Comparison of ENCODE assay signal across 10 cellular contexts in the genomic region with DNA sequence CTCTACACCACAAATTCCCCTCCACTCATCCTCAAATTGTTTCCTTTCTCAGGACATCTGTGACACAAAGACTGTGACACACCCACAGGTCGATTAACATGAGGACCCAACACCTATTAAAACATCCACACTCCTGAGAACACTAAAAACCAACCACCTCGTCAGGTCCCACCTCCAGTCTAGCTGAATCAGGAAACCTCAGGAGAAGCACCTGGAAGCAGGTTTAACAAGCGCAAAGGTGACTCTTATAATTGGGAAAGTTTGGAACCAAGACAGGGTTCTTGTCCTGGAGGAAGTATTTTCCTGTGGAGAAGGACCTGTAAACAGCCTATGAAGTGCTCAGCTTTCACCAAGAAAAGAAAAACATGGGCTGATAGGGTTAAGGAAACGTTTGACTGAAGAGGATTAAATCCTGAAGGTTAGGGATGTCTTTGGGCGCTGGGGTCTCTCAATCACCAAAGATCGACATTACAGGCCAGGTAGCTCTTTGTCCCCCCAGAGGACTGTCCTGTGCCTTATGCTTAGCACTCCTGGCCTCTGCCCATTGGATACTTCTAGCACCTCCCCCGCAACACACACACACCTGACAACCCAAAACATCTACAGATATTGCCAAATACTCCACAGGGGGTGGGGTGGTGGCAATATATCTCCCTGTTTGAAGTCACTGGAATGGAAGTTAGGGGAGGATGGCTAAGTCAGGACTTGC. TPM values are rescaled to one million over a fixed set of nuclear protein-coding genes. Genes with fewer than 3 reads are reported as not detected.
DNase-seq lines count a peak whose midpoint lies in the region; ATAC-seq and TF ChIP-seq lines count a peak whose summit lies in the region.
"Not testable (repeated sequence)": the region's sequence is repeated elsewhere in the genome, so short reads cannot be mapped to it uniquely, and the experiment has no call there.
"Had no signal": no experiment of that assay in that cellular context is flagged by ENCODE, and none has a peak within 500 bp of the region (broad histone marks: within the 10 kb centered on the region; RNA-seq: fewer than 3 reads in every experiment).

No MANE protein-coding gene starts in this region.

- not testable (repeated sequence) for H3K27ac ChIP-seq in CD4-positive, alpha-beta memory T cell (ENCODE audit: low read depth, low read length)

- H3K36me3 Mint-ChIP-seq in CD4-positive, alpha-beta memory T cell; HFFc6 (ENCODE audit: low read depth); T-helper 17 cell (ENCODE audit: low read depth); activated naive CD8-positive, alpha-beta T cell; naive B cell: not testable (repeated sequence)

- not testable (repeated sequence) for ATAC-seq in T-helper 17 cell; naive B cell (ENCODE audit: low read depth in 2 of 2)
- peak; percentile 21 for ATAC-seq in stimulated activated naive CD8-positive, alpha-beta T cell treated with anti-CD3 and anti-CD28 coated beads, Interleukin-15, amount 100 ng/mL, for 72 hours

- H3K9me3 ChIP-seq in CD4-positive, alpha-beta memory T cell (ENCODE audit: control insufficient read depth in 1 of 2, low read length in 2 of 2); T-helper 17 cell (ENCODE audit: control insufficient read depth, low read length, poor library complexity, severe bottlenecking): not testable (repeated sequence)

- H3K4me1 ChIP-seq in CD4-positive, alpha-beta memory T cell (ENCODE audit: insufficient read depth, low read length) = not testable (repeated sequence)

- not testable (repeated sequence) for H3K9me3 Mint-ChIP-seq in CD4-positive, alpha-beta memory T cell; HFFc6; activated naive CD8-positive, alpha-beta T cell (ENCODE audit: low read depth); naive B cell; stimulated activated naive CD8-positive, alpha-beta T cell treated with anti-CD3 and anti-CD28 coated beads, Interleukin-15, amount 100 ng/mL, for 72 hours

- peak overlapping the region; percentile 51 to 99 (median 66) for H3K4me3 Mint-ChIP-seq in CD4-positive, alpha-beta memory T cell
- H3K4me3 Mint-ChIP-seq in HFFc6 = peak overlapping the region; percentile 63
- H3K4me3 Mint-ChIP-seq in T-helper 17 cell = peak overlapping the region; percentile 57
- peak overlapping the region; percentile 49 for H3K4me3 Mint-ChIP-seq in activated naive CD8-positive, alpha-beta T cell
- peak overlapping the region; percentile 58 to 100 (median 96) for H3K4me3 Mint-ChIP-seq in naive B cell
- H3K4me3 Mint-ChIP-seq in stimulated activated naive CD8-positive, alpha-beta T cell treated with anti-CD3 and anti-CD28 coated beads, Interleukin-15, amount 100 ng/mL, for 72 hours = peak overlapping the region; percentile 22 to 29

- H3K27me3 ChIP-seq in CD4-positive, alpha-beta memory T cell (ENCODE audit: insufficient read depth, low read length) = not testable (repeated sequence)

- CTCF ChIA-PET in CD4-positive, alpha-beta memory T cell (lab: Charles Lee; ENCODE audit: partially characterized antibody) = not testable (repeated sequence)

- peaks cover 6 to 21% (median 10%) of the 10 kb centered on the region in 4 donors for H3K4me1 Mint-ChIP-seq in CD4-positive, alpha-beta memory T cell
- not testable (repeated sequence) for H3K4me1 Mint-ChIP-seq in HFFc6 (ENCODE audit: low read depth); T-helper 17 cell
- peaks cover 18% of the 10 kb centered on the region for H3K4me1 Mint-ChIP-seq in activated naive CD8-positive, alpha-beta T cell (ENCODE audit: low read depth)
- peaks cover 5 to 15% (median 9%) of the 10 kb centered on the region in 3 donors for H3K4me1 Mint-ChIP-seq in naive B cell
- H3K4me1 Mint-ChIP-seq in stimulated activated naive CD8-positive, alpha-beta T cell treated with anti-CD3 and anti-CD28 coated beads, Interleukin-15, amount 100 ng/mL, for 72 hours = peaks cover 14% of the 10 kb centered on the region

- POLR2A ChIA-PET in CD4-positive, alpha-beta memory T cell (lab: Charles Lee; ENCODE audit: partially characterized antibody) = interaction anchor here (3.8 kb wide), 1 partner anchor 77 kb away, joined by 53 read pairs; a partner anchor contains a TSS

- peak overlapping the region in 1 of 2 donors; percentile 41 for H3K4me3 ChIP-seq in CD4-positive, alpha-beta memory T cell (ENCODE audit: low read length in 2 of 2)

- H3K27ac Mint-ChIP-seq in CD4-positive, alpha-beta memory T cell = peak overlapping the region; percentile 8 to 90 (median 72)
- peak overlapping the region; percentile 51; the same call in 1 of the 2 replicates for H3K27ac Mint-ChIP-seq in HFFc6
- H3K27ac Mint-ChIP-seq in T-helper 17 cell = not testable (repeated sequence)
- peak overlapping the region; percentile 46 for H3K27ac Mint-ChIP-seq in activated naive CD8-positive, alpha-beta T cell
- peak overlapping the region in 3 of 6 donors; percentile 74 to 89 (median 82) for H3K27ac Mint-ChIP-seq in naive B cell
- H3K27ac Mint-ChIP-seq in stimulated activated naive CD8-positive, alpha-beta T cell treated with anti-CD3 and anti-CD28 coated beads, Interleukin-15, amount 100 ng/mL, for 72 hours = peak overlapping the region in 1 of 2 donors; percentile 33

- not testable (repeated sequence) for TF ChIP-seq CTCF in HFFc6 (IDR thresholded peaks at IDR 0.05)

- H3K27me3 Mint-ChIP-seq in CD4-positive, alpha-beta memory T cell; HFFc6 (ENCODE audit: insufficient read depth); T-helper 17 cell; activated naive CD8-positive, alpha-beta T cell; naive B cell; stimulated activated naive CD8-positive, alpha-beta T cell treated with anti-CD3 and anti-CD28 coated beads, Interleukin-15, amount 100 ng/mL, for 72 hours: not testable (repeated sequence)

- TF ChIP-seq POLR2A in erythroblast (IDR thresholded peaks at IDR 0.05; ENCODE audit: low read length) = peak; percentile 19

- intact Hi-C loops in CD4-positive, alpha-beta memory T cell (cut with micrococcal nuclease) = not testable (repeated sequence)

- not testable (repeated sequence) for H3K36me3 ChIP-seq in CD4-positive, alpha-beta memory T cell (ENCODE audit: insufficient read depth, low read length)

- DNase-seq in CD4-positive, alpha-beta memory T cell = peak in 4 of 5 donors; percentile 0 to 35 (median 10)
- DNase-seq in HFFc6, T-helper 17 cell, naive B cell: not testable (repeated sequence)
- DNase-seq in NCI-H526 treated with DMSO at 0.1 percent for 48 hours (lab: John Stamatoyannopoulos, UW) (peak; percentile 50), erythroblast (lab: John Stamatoyannopoulos, UW) (peak in 1 of 2 experiments; percentile 63)
- DNase-seq in stimulated activated naive CD8-positive, alpha-beta T cell treated with anti-CD3 and anti-CD28 coated beads, Interleukin-15, amount 100 ng/mL, for 72 hours = peak; percentile 30 to 54

RNA-seq across cellular contexts. Expression of gene FCGR1A, which starts 28.4 kb away (rescaled TPM):
- total RNA-seq in CD4-positive, alpha-beta memory T cell = under 1 TPM in 1 of 2 experiments, not detected in 1; 0.53 TPM
- not detected for polyA plus RNA-seq in CD4-positive, alpha-beta memory T cell
- total RNA-seq in HFFc6 (2021; fragmentation: NEBNext Ultra II Directional; extraction: Animal tissue kit (Norgen Biotek cat#: 25700)) = not detected
- total RNA-seq in T-helper 17 cell = under 1 TPM in 1 of 2 donors, not detected in 1; 0.30 TPM
- not detected for polyA plus RNA-seq in naive B cell (ENCODE audit: low read depth in 6 of 6)
- total RNA-seq: glomerular endothelial cell, SK-MEL-5 had no signal

Comparison
In these comparisons a context has a peak if more than half of its experiments do, and no peak if none do; other contexts are left out.
1. H3K4me3 Mint-ChIP-seq: peak in every context shown above with its lines; median percentile 96 in naive B cell; 66 in CD4-positive, alpha-beta memory T cell; 63 in HFFc6; 57 in T-helper 17 cell; 49 in activated naive CD8-positive, alpha-beta T cell; 26 in stimulated activated naive CD8-positive, alpha-beta T cell treated with anti-CD3 and anti-CD28 coated beads, Interleukin-15, amount 100 ng/mL, for 72 hours.